ENCODE assay signal across 1 cellular context in genomic region chr9:97632992-97633858, GRCh38.
TF ChIP-seq lines count a peak whose summit lies in the region.

TSS of gene NCBP1 (plus strand) at chr9:97633821. CDS start at chr9:97633882, 61 bp downstream.
TSS of gene TSTD2 (minus strand) at chr9:97633368. CDS start at chr9:97627562, 5,806 bp downstream.

TF ChIP-seq in HepG2, 621 proteins besides CTCF, POLR2A, EP300 and RAD21 (continued from another document):
- peak; percentile 86 for TF ChIP-seq GMEB2 (CRISPR knock-in tag; IDR thresholded peaks at IDR 0.05; ENCODE audit: low read depth)
- peak; percentile 68; the same call in 1 of the 2 replicates for TF ChIP-seq ZNF775 (CRISPR knock-in tag; IDR thresholded peaks at IDR 0.05; ENCODE audit: borderline replicate concordance)
- peak; percentile 50; the same call in 1 of the 2 replicates for TF ChIP-seq ZNF772 (CRISPR knock-in tag; IDR thresholded peaks at IDR 0.05)
- TF ChIP-seq ZBTB10 (CRISPR knock-in tag; IDR thresholded peaks at IDR 0.05; ENCODE audit: borderline replicate concordance): no peak
- TF ChIP-seq MTF2 (CRISPR knock-in tag; IDR thresholded peaks at IDR 0.05; ENCODE audit: borderline replicate concordance): no peak; the same call in 1 of the 2 replicates
- peak; percentile 96 for TF ChIP-seq KMT2B (CRISPR knock-in tag; IDR thresholded peaks at IDR 0.05)
- TF ChIP-seq MXD3 (CRISPR knock-in tag; IDR thresholded peaks at IDR 0.05): peak; percentile 67; the same call in 1 of the 2 replicates
- TF ChIP-seq PHF20 (CRISPR knock-in tag; IDR thresholded peaks at IDR 0.05): peak; percentile 91
- no peak for TF ChIP-seq ARHGAP35 (CRISPR knock-in tag; IDR thresholded peaks at IDR 0.05; ENCODE audit: borderline replicate concordance)
- TF ChIP-seq REST (IDR thresholded peaks at IDR 0.05; ENCODE audit: borderline replicate concordance in 1 of 2, low read depth in 1 of 2, low read length in 2 of 2): peak in 1 of 2 experiments; percentile 3; a peak in 1 of 4 replicates
- TF ChIP-seq ZNF501 (CRISPR knock-in tag; IDR thresholded peaks at IDR 0.05): peak; percentile 81
- peak; percentile 95 for TF ChIP-seq ZNF687 (CRISPR knock-in tag; IDR thresholded peaks at IDR 0.05)
- no peak for TF ChIP-seq SMARCE1 (IDR thresholded peaks at IDR 0.05; ENCODE audit: borderline replicate concordance)
- TF ChIP-seq ZFAT (CRISPR knock-in tag; conservative IDR thresholded peaks at IDR 0.05): 0 out of 2 replicates have a peak, but pooled peaks have one; percentile 19
- TF ChIP-seq HNRNPK (IDR thresholded peaks at IDR 0.05; ENCODE audit: low read depth, low read length, poor library complexity, severe bottlenecking): peak; percentile 11
TF ChIP-seq in HepG2: peak in this region for 262.
